ENCODE assay signal across 9 cellular contexts in the genomic region with DNA sequence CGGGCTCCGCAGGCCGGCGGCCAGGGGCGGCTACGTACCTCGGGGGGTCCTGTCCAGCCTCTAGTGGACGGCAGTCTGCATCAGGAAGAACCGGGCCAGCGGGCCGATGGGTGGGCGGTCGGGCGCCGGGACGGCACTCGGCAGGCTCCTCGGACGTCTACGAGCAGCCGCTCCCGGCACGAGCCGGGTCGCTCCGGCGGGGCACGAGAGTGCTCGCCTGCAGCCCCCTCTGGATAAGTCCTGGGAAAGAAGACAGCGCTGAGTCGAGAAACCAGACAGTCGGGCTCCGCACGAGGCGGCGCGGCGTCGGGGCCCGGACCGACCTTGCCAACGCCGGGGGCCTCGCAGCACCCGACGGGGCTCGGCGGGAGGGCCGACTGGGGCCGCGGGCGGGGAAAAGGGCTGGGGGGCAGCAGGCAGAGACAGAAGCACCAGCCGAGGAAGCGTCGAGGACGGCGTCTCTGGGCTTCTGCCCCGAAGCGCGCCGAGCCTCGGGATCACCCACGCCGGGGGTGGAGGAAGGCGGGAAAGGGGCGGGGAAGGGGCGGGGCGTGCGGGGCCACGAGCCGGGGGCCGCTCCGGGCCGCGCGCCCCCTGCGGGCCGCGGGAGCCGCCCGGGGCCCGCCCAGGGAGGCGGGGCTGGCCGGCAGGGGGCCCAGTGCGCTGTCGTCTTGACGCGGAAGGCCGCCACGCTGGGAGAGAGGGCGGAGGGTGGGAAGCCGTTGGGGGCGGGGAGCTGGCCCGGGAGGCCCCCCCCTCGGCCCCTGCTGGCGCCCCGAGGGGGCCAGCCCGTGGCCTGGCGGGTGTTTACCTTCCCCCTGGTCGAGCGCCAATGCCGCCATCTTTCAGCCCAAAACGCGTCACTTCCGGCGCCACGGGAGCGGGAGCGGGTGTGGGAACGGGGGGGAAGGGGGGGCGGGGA. TPM values are rescaled to one million over a fixed set of nuclear protein-coding genes. Genes with fewer than 3 reads are reported as not detected.
A peak's percentile ranks its signal among the peaks of the same experiment; 100 is the strongest.
DNase-seq lines count a peak whose midpoint lies in the region; ATAC-seq, FAIRE-seq and TF ChIP-seq lines count a peak whose summit lies in the region.
"Had no signal": no experiment of that assay in that cellular context is flagged by ENCODE, and none has a peak within 500 bp of the region (broad histone marks: within the 10 kb centered on the region; RNA-seq: fewer than 3 reads in every experiment).

No MANE protein-coding gene starts in this region.

- peak overlapping the region; percentile 82 for H3K27ac ChIP-seq in caudate nucleus (ENCODE audit: low read depth, low read length)
- H3K27ac ChIP-seq in kidney (ENCODE audit: low read depth in 2 of 2, low read length in 2 of 2) = peak overlapping the region; percentile 89 to 95

- peak overlapping the region in 1 of 2 donors; percentile 71 for H3K9ac ChIP-seq in kidney (ENCODE audit: low read length in 2 of 2)

- intact Hi-C loops in kidney (cut with DNase I) = no loop called here

- H3K4me3 ChIP-seq in kidney (ENCODE audit: low read length in 2 of 2) = peak overlapping the region; percentile 85 to 86

- FAIRE-seq in kidney (lab: Jason Lieb, UNC) = no peak
- FAIRE-seq: TTC549 had no signal

- DNase-seq in AG09319 (ENCODE audit: extremely low read depth, low read depth) = peak; percentile 85
- DNase-seq in NCI-H2227 treated with DMSO at 0.1 percent for 48 hours (lab: John Stamatoyannopoulos, UW) = peak; percentile 90
- peak; percentile 66 to 76 (median 72) for DNase-seq in activated CD4-positive, CD25-positive, alpha-beta regulatory T cell (lab: John Stamatoyannopoulos, UW)
- DNase-seq in caudate nucleus (lab: John Stamatoyannopoulos, UW) = peak in 60 of 61 donors; percentile 9 to 91 (median 75)
- DNase-seq in kidney = peak; percentile 96
- peak; percentile 63 to 76 (median 71) for DNase-seq in stimulated activated CD4-positive, alpha-beta T cell treated with anti-CD3 and anti-CD28 coated beads, Interleukin-12 subunit alpha, Interleukin-12 subunit beta, amount 100 ng/mL, for 48 hours (ENCODE audit: low read depth in 2 of 3, low spot score in 1 of 3)

- H3K36me3 ChIP-seq in kidney (ENCODE audit: control insufficient read depth in 1 of 2, insufficient read depth in 2 of 2, low read length in 2 of 2) = no peaks in the 10 kb centered on the region

- no peaks in the 10 kb centered on the region for H3K4me1 ChIP-seq in kidney (ENCODE audit: control insufficient read depth in 1 of 2, insufficient read depth in 1 of 2, low read depth in 1 of 2, low read length in 2 of 2)

- TF ChIP-seq CTCF in AG09319 (IDR thresholded peaks at IDR 0.05; ENCODE audit: low read depth, low read length) (no peak), kidney (IDR thresholded peaks at IDR 0.05; ENCODE audit: borderline replicate concordance, extremely low read depth, insufficient read depth) (no peak)

- ATAC-seq in GM18909 (IDR thresholded peaks at IDR 0.05; ENCODE audit: poor library complexity, unreplicated experiment) = peak; percentile 89
- ATAC-seq in HG03139 (IDR thresholded peaks at IDR 0.05; ENCODE audit: unreplicated experiment) = peak; percentile 84

- H3K9me3 ChIP-seq in kidney (ENCODE audit: control insufficient read depth in 1 of 2, low read length in 2 of 2) = no peaks in the 10 kb centered on the region

RNA-seq across cellular contexts. Expression of gene KLHL15, which starts 1.9 kb away (rescaled TPM):
- total RNA-seq in kidney = 7.2 TPM
- 2.2 TPM for polyA plus RNA-seq in kidney (ENCODE audit: insufficient read depth, low read depth, low replicate concordance)

RNA-seq across cellular contexts. Expression of gene EIF2S3, which starts 29.7 kb away (rescaled TPM):
- 173 TPM for total RNA-seq in kidney
- polyA plus RNA-seq in kidney (ENCODE audit: insufficient read depth, low read depth, low replicate concordance) = 54.3 TPM

Comparison
In these comparisons a context has a peak if more than half of its experiments do, and no peak if none do; other contexts are left out.
1. Peak in every context shown above with its lines: DNase-seq, ATAC-seq, H3K4me3 ChIP-seq and H3K27ac ChIP-seq.